ENCODE assay signal across 19 cellular contexts in genomic region chrX:140066262-140066661, GRCh38.
"Had no signal": no experiment of that assay in that cellular context is flagged by ENCODE, and none has a peak within 500 bp of the region (broad histone marks: within the 10 kb centered on the region; RNA-seq: fewer than 3 reads in every experiment).

No MANE protein-coding gene starts in this region.

- H3K27me3 ChIP-seq: adrenal gland, esophagus muscularis mucosa, heart right ventricle, right atrium auricular region, vagina had no signal

- H3K4me3 ChIP-seq: adrenal gland, esophagus muscularis mucosa, heart right ventricle, right atrium auricular region, vagina had no signal

- H3K27ac ChIP-seq: adrenal gland, esophagus muscularis mucosa, heart right ventricle, right atrium auricular region, vagina had no signal

- FAIRE-seq: bronchial epithelial cell, TTC549 had no signal

- H3K4me3 Mint-ChIP-seq: activated CD4-positive, alpha-beta T cell treated with anti-CD3 and anti-CD28 coated beads for 36 hours; stimulated activated naive CD8-positive, alpha-beta T cell treated with anti-CD3 and anti-CD28 coated beads, Interleukin-15, Interleukin-2, amounts not matched to agents 100 ng/mL and 50 ng/mL, for 24 hours; WTC11 had no signal

- H3K4me1 Mint-ChIP-seq: activated CD4-positive, alpha-beta T cell treated with anti-CD3 and anti-CD28 coated beads for 36 hours; WTC11 had no signal

- H3K36me3 Mint-ChIP-seq: activated naive CD4-positive, alpha-beta T cell treated with anti-CD3 and anti-CD28 coated beads, Interleukin-2, amount 50 U/mL, for 72 hours; WTC11 had no signal

- DNase-seq: activated CD4-positive, alpha-beta T cell treated with anti-CD3 and anti-CD28 coated beads for 36 hours; activated CD4-positive, alpha-beta T cell treated with anti-CD3 and anti-CD28 coated beads, Interleukin-2, amount 50 U/mL, for 48 hours; activated gamma-delta T cell; adrenal gland; dermis blood vessel endothelial cell; effector memory CD4-positive, alpha-beta T cell; heart right ventricle; left ventricle myocardium superior; stimulated activated CD4-positive, alpha-beta T cell treated with anti-CD3 and anti-CD28 coated beads, Interleukin-2, amount 100 ng/mL, for 24 hours; trophoblast cell had no signal

- H3K4me1 ChIP-seq: adrenal gland, esophagus muscularis mucosa, heart right ventricle, right atrium auricular region, vagina had no signal

- H3K9me3 ChIP-seq: adrenal gland, esophagus muscularis mucosa, heart right ventricle, right atrium auricular region, vagina had no signal

- ATAC-seq: activated CD4-positive, alpha-beta T cell treated with anti-CD3 and anti-CD28 coated beads for 36 hours; activated naive CD4-positive, alpha-beta T cell treated with anti-CD3 and anti-CD28 coated beads, Interleukin-2, amount 50 U/mL, for 72 hours; heart right ventricle; left ventricle myocardium superior; WTC11 had no signal

- H3K27ac Mint-ChIP-seq: activated CD4-positive, alpha-beta T cell treated with anti-CD3 and anti-CD28 coated beads for 36 hours; activated naive CD4-positive, alpha-beta T cell treated with anti-CD3 and anti-CD28 coated beads, Interleukin-2, amount 50 U/mL, for 72 hours; progenitor cell of endocrine pancreas; stimulated activated naive CD8-positive, alpha-beta T cell treated with anti-CD3 and anti-CD28 coated beads, Interleukin-15, Interleukin-2, amounts not matched to agents 100 ng/mL and 50 ng/mL, for 24 hours; WTC11 had no signal

- H3K9me3 Mint-ChIP-seq: activated naive CD4-positive, alpha-beta T cell treated with anti-CD3 and anti-CD28 coated beads, Interleukin-2, amount 50 U/mL, for 72 hours; stimulated activated naive CD8-positive, alpha-beta T cell treated with anti-CD3 and anti-CD28 coated beads, Interleukin-15, Interleukin-2, amounts not matched to agents 100 ng/mL and 50 ng/mL, for 24 hours; WTC11 had no signal

- H3K27me3 Mint-ChIP-seq: activated CD4-positive, alpha-beta T cell treated with anti-CD3 and anti-CD28 coated beads for 36 hours; stimulated activated naive CD8-positive, alpha-beta T cell treated with anti-CD3 and anti-CD28 coated beads, Interleukin-15, Interleukin-2, amounts not matched to agents 100 ng/mL and 50 ng/mL, for 24 hours had no signal

- H3K36me3 ChIP-seq: adrenal gland, esophagus muscularis mucosa, heart right ventricle, right atrium auricular region, vagina had no signal
